ENCODE assay signal across 1 cellular context in the genomic region with DNA sequence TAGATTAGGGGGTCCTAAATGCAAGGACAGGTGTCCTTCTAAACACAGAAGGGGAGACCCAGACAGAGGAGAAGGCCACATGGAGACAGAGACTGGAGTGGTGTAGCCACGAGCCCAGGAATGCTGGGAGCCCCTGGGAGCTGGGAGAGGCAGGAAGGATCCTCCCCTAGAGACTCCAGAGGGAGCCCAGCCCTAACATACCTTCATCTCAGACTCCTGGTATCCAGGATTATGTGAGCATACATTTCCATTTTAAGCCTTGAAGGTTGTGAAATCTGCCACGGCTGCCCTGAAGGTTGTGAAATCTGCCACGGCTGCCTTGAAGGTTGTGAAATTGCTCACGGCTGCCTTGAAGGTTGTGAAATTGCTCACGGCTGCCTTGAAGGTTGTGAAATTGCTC.
TF ChIP-seq lines count a peak whose summit lies in the region.

No MANE protein-coding gene starts in this region.

TF ChIP-seq in GM12878, 131 proteins besides CTCF, POLR2A, EP300 and RAD21 (continued from another document):
- TF ChIP-seq, protein P1, sequence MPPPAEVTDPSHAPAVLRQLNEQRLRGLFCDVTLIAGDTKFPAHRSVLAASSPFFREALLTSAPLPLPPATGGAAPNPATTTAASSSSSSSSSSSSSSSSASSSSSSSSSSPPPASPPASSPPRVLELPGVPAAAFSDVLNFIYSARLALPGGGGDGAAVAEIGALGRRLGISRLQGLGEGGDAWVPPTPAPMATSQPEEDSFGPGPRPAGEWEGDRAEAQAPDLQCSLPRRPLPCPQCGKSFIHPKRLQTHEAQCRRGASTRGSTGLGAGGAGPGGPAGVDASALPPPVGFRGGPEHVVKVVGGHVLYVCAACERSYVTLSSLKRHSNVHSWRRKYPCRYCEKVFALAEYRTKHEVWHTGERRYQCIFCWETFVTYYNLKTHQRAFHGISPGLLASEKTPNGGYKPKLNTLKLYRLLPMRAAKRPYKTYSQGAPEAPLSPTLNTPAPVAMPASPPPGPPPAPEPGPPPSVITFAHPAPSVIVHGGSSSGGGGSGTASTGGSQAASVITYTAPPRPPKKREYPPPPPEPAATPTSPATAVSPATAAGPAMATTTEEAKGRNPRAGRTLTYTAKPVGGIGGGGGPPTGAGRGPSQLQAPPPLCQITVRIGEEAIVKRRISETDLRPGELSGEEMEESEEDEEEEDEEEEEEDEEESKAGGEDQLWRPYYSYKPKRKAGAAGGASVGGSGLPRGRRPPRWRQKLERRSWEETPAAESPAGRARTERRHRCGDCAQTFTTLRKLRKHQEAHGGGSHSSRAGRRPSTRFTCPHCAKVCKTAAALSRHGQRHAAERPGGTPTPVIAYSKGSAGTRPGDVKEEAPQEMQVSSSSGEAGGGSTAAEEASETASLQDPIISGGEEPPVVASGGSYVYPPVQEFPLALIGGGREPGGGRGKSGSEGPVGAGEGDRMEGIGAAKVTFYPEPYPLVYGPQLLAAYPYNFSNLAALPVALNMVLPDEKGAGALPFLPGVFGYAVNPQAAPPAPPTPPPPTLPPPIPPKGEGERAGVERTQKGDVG (CRISPR knock-in tag; IDR thresholded peaks at IDR 0.05): no peak
- TF ChIP-seq ZNF207 (IDR thresholded peaks at IDR 0.05; ENCODE audit: borderline replicate concordance): no peak
- no peak for TF ChIP-seq JUNB (IDR thresholded peaks at IDR 0.05)
- no peak for TF ChIP-seq SRF (IDR thresholded peaks at IDR 0.05; ENCODE audit: low read depth in 2 of 2, low read length in 2 of 2)
- TF ChIP-seq MEF2A (IDR thresholded peaks at IDR 0.05; ENCODE audit: insufficient read depth, low read depth, low read length): no peak
- no peak for TF ChIP-seq SUPT20H (IDR thresholded peaks at IDR 0.05; ENCODE audit: borderline replicate concordance, control insufficient read depth, low read depth, low read length)
- no peak for TF ChIP-seq EED (IDR thresholded peaks at IDR 0.05; ENCODE audit: low read depth)
- TF ChIP-seq JUND (IDR thresholded peaks at IDR 0.05; ENCODE audit: low read depth, low read length): no peak
- TF ChIP-seq, protein P2, sequence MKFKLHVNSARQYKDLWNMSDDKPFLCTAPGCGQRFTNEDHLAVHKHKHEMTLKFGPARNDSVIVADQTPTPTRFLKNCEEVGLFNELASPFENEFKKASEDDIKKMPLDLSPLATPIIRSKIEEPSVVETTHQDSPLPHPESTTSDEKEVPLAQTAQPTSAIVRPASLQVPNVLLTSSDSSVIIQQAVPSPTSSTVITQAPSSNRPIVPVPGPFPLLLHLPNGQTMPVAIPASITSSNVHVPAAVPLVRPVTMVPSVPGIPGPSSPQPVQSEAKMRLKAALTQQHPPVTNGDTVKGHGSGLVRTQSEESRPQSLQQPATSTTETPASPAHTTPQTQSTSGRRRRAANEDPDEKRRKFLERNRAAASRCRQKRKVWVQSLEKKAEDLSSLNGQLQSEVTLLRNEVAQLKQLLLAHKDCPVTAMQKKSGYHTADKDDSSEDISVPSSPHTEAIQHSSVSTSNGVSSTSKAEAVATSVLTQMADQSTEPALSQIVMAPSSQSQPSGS (IDR thresholded peaks at IDR 0.05; ENCODE audit: low read length): no peak
- no peak for TF ChIP-seq CHD1 (IDR thresholded peaks at IDR 0.05; ENCODE audit: low read depth, low read length)
- no peak for TF ChIP-seq BMI1 (IDR thresholded peaks at IDR 0.05; ENCODE audit: borderline replicate concordance)
- no peak for TF ChIP-seq FOS (IDR thresholded peaks at IDR 0.05; ENCODE audit: borderline replicate concordance, extremely low read depth, insufficient read length)
- no peak for TF ChIP-seq SMARCA5 (IDR thresholded peaks at IDR 0.05)
- TF ChIP-seq, protein P3, sequence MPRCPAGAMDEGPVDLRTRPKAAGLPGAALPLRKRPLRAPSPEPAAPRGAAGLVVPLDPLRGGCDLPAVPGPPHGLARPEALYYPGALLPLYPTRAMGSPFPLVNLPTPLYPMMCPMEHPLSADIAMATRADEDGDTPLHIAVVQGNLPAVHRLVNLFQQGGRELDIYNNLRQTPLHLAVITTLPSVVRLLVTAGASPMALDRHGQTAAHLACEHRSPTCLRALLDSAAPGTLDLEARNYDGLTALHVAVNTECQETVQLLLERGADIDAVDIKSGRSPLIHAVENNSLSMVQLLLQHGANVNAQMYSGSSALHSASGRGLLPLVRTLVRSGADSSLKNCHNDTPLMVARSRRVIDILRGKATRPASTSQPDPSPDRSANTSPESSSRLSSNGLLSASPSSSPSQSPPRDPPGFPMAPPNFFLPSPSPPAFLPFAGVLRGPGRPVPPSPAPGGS (IDR thresholded peaks at IDR 0.05; ENCODE audit: borderline replicate concordance, insufficient read depth, low read depth, low read length, poor library complexity, severe bottlenecking): no peak
- TF ChIP-seq, protein P4, sequence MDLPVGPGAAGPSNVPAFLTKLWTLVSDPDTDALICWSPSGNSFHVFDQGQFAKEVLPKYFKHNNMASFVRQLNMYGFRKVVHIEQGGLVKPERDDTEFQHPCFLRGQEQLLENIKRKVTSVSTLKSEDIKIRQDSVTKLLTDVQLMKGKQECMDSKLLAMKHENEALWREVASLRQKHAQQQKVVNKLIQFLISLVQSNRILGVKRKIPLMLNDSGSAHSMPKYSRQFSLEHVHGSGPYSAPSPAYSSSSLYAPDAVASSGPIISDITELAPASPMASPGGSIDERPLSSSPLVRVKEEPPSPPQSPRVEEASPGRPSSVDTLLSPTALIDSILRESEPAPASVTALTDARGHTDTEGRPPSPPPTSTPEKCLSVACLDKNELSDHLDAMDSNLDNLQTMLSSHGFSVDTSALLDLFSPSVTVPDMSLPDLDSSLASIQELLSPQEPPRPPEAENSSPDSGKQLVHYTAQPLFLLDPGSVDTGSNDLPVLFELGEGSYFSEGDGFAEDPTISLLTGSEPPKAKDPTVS (IDR thresholded peaks at IDR 0.05; ENCODE audit: low read depth, low read length): no peak
